ENCODE assay signal across 9 cellular contexts in genomic region chr6:148177589-148178233, GRCh38.
DNase-seq lines count a peak whose midpoint lies in the region; ATAC-seq and TF ChIP-seq lines count a peak whose summit lies in the region.
"Had no signal": no experiment of that assay in that cellular context is flagged by ENCODE, and none has a peak within 500 bp of the region (broad histone marks: within the 10 kb centered on the region; RNA-seq: fewer than 3 reads in every experiment).

No MANE protein-coding gene starts in this region.

- intact Hi-C loops in upper lobe of right lung (cut with DNase I), result loop anchor here (5.0 kb wide), 1 partner anchor 290 kb away; no protein-coding TSS in a partner anchor

- no peak overlapping the region for H3K27ac ChIP-seq in lung (ENCODE audit: low read depth in 1 of 2, low read length in 1 of 2)
- H3K27ac ChIP-seq in upper lobe of right lung, result no peak overlapping the region

- peak; percentile 72 for TF ChIP-seq CTCF in lung (IDR thresholded peaks at IDR 0.05; ENCODE audit: control extremely low read depth, extremely low read depth)
- peak; percentile 85 for TF ChIP-seq CTCF in upper lobe of right lung (IDR thresholded peaks at IDR 0.05)

- ATAC-seq in lung (ENCODE audit: insufficient read depth, low FRiP score), result no peak
- ATAC-seq in upper lobe of right lung, result peak; percentile 75
- ATAC-seq in GM21717 (IDR thresholded peaks at IDR 0.05; ENCODE audit: unreplicated experiment), result no peak
- ATAC-seq: T-cell had no signal

- H3K4me1 ChIP-seq in lung (ENCODE audit: control insufficient read depth in 2 of 2, insufficient read depth in 2 of 2, low read length in 2 of 2), result no peaks in the 10 kb centered on the region
- no peaks in the 10 kb centered on the region for H3K4me1 ChIP-seq in upper lobe of right lung

- H3K4me3 ChIP-seq in lung (no peak overlapping the region), upper lobe of right lung (no peak overlapping the region)

- WGBS in lung, 2 donors, result 63 to 72% methylated on average over 10 of the region's 10 CpGs

- H3K27me3 ChIP-seq in lung (ENCODE audit: control insufficient read depth, insufficient read depth) (no peaks in the 10 kb centered on the region), upper lobe of right lung (no peaks in the 10 kb centered on the region)

- H3K36me3 ChIP-seq in lung (ENCODE audit: control insufficient read depth in 2 of 2, insufficient read depth in 2 of 2, low read length in 2 of 2) (no peaks in the 10 kb centered on the region), upper lobe of right lung (no peaks in the 10 kb centered on the region)

- H3K9me3 ChIP-seq in lung (ENCODE audit: control insufficient read depth in 2 of 2, insufficient read depth in 1 of 2, low read length in 1 of 2), result no peaks in the 10 kb centered on the region
- H3K9me3 ChIP-seq in upper lobe of right lung, result no peaks in the 10 kb centered on the region

- DNase-seq in DMS114 treated with DMSO at 0.1 percent for 48 hours (lab: John Stamatoyannopoulos, UW; ENCODE audit: unreplicated experiment) (peak; percentile 5), HT1080 (ENCODE audit: low read depth) (peak; percentile 47), SW480 (ENCODE audit: low spot score) (peak; percentile 20), lung (ENCODE audit: low spot score) (peak; percentile 63), upper lobe of right lung (peak; percentile 76), GOT3 (lab: John Stamatoyannopoulos, UW) (no peak)
- DNase-seq in effector CD4-positive, alpha-beta T cell, result peak; percentile 5
